Comparison of ENCODE assay signal across 7 cellular contexts in the genomic region with DNA sequence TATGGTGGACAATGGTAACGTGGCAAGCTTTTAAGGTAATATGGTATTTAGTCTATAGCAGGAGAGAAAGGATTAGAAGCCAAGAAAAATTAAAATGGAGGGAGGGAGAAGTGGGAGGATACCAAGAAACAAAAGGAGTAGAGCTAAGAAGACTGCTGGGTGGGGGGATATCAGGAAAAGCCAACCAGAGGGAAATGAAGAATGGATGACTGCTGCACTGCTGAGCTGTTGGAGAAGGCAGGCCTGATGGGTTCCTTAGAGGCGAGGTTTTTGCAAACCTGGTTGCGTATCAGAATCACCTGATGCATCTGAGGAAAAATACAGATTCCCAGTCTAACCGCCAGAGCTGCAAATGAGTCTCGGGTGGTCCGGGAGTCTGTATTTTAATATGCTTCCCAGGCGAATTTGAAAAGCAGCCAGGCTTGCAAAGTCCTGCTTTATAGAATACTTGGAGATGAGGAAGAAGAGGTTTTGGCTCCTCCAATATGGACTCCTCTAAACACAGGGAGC. TPM values are rescaled to one million over a fixed set of nuclear protein-coding genes. Genes with fewer than 3 reads are reported as not detected.
A peak's percentile ranks its signal among the peaks of the same experiment; 100 is the strongest.
DNase-seq lines count a peak whose midpoint lies in the region; ATAC-seq and TF ChIP-seq lines count a peak whose summit lies in the region.

No MANE protein-coding gene starts in this region.

- H3K9me3 Mint-ChIP-seq in H9 (peaks cover 53 to 61% of the 10 kb centered on the region in 2 experiments), T-cell (no peaks in the 10 kb centered on the region)

- H3K79me1 ChIP-seq in H9 (ENCODE audit: insufficient read depth, low read depth, low read length, poor library complexity, severe bottlenecking) = no peaks in the 10 kb centered on the region

- peak overlapping the region; percentile 68 for H3K4me2 ChIP-seq in H9 (ENCODE audit: insufficient read depth, insufficient read length, low read length)

- H3K27me3 ChIP-seq in H9 (ENCODE audit: insufficient read depth, low read length) = no peaks in the 10 kb centered on the region

- no peak for ATAC-seq in T-cell (replicated peaks in 1 of 4)
- no peak for ATAC-seq in GM21526 (IDR thresholded peaks at IDR 0.05; ENCODE audit: low FRiP score, unreplicated experiment)

- CTCF ChIA-PET in T-cell (lab: Charles Lee) = interaction anchor here in 1 of 2 donors (0.6 to 0.7 kb wide), 3 partner anchors 24 to 180 kb away, joined by 3 to 5 read pairs (median 4); no protein-coding TSS in a partner anchor

- no peak overlapping the region for H3K56ac ChIP-seq in H9 (ENCODE audit: insufficient read length, low read depth, low read length)

- no peak overlapping the region for H3K23ac ChIP-seq in H9 (ENCODE audit: insufficient read length, low read depth, low read length)

- TF ChIP-seq CTCF in H9 (conservative IDR thresholded peaks at IDR 0.05) = no peak

- H3T11ph ChIP-seq in H9 (ENCODE audit: low read length) = no peak overlapping the region

- H4K20me1 ChIP-seq in H9 (ENCODE audit: control insufficient read depth, insufficient read depth, insufficient read length) = no peaks in the 10 kb centered on the region

- H3K9me3 ChIP-seq in H9 (ENCODE audit: control insufficient read depth, low read depth, low read length) = peaks cover 17% of the 10 kb centered on the region

- no peak overlapping the region for H3K14ac ChIP-seq in H9 (ENCODE audit: insufficient read depth, low read length)

- H3K23me2 ChIP-seq in H9 (ENCODE audit: insufficient read length, low read depth, low read length, poor library complexity, severe bottlenecking) = peaks cover 12% of the 10 kb centered on the region

- peaks cover 18% of the 10 kb centered on the region for H3K79me2 ChIP-seq in H9 (ENCODE audit: insufficient read depth, low read length)

- no peak overlapping the region for H4K8ac ChIP-seq in H9 (replicated peaks; ENCODE audit: insufficient read length, low read depth, low read length)

- H2BK12ac ChIP-seq in H9 (ENCODE audit: insufficient read length, low read depth, low read length) = no peak overlapping the region

- WGBS in H9 (ENCODE audit: extremely low coverage, insufficient read length, low lambda C conversion rate) = no CpG with 5 or more reads among the region's 7 CpGs

- H3K4me1 ChIP-seq in H9 (ENCODE audit: insufficient read depth, low read length) = no peaks in the 10 kb centered on the region; the same call in 1 of the 2 replicates

- no peak overlapping the region for H4K91ac ChIP-seq in H9 (ENCODE audit: insufficient read length, low read depth, low read length)

- H3K4me1 Mint-ChIP-seq in H9 (peaks cover 42 to 46% of the 10 kb centered on the region in 2 experiments), T-cell (peaks cover 25 to 45% (median 33%) of the 10 kb centered on the region in 3 donors)

- H3K9ac ChIP-seq in H9 (ENCODE audit: extremely low read depth, insufficient read length, low read length) = peak overlapping the region; percentile 66

- H3K4ac ChIP-seq in H9 (ENCODE audit: low read depth, low read length) = no peak overlapping the region

- no peak overlapping the region for H4K5ac ChIP-seq in H9 (ENCODE audit: insufficient read length, low read depth, low read length)

- H2AK5ac ChIP-seq in H9 (ENCODE audit: insufficient read length, low read length) = no peak overlapping the region

- peak overlapping the region; percentile 83 to 94 for H3K4me3 Mint-ChIP-seq in H9
- H3K4me3 Mint-ChIP-seq in T-cell = peak overlapping the region; percentile 80 to 89 (median 82)

- no peak overlapping the region for H3K18ac ChIP-seq in H9 (ENCODE audit: insufficient read length, low read depth, low read length)

- H3K27me3 Mint-ChIP-seq in H9 (ENCODE audit: low read depth) (no peaks in the 10 kb centered on the region), T-cell (peaks cover 0 to 3% of the 10 kb centered on the region in 2 donors)

- H2BK5ac ChIP-seq in H9 (ENCODE audit: insufficient read length, low read length) = no peak overlapping the region

- H2BK120ac ChIP-seq in H9 (ENCODE audit: low read depth, low read length, poor library complexity, severe bottlenecking) = no peak overlapping the region

- peak overlapping the region in 2 of 3 experiments; percentile 8 to 74; a peak in 3 of 7 replicates for H3K27ac Mint-ChIP-seq in H9
- H3K27ac Mint-ChIP-seq in T-cell = peak overlapping the region; percentile 49 to 78

- no peak overlapping the region for H3K27ac ChIP-seq in H9 (ENCODE audit: insufficient read length, low read depth, low read length)
- H3K27ac ChIP-seq in skin epidermis = peak overlapping the region in 8 of 21 experiments; percentile 76 to 94 (median 89)

- DNase-seq in H9 (no peak), T-cell (no peak), globus pallidus (ENCODE audit: low spot score) (peak; percentile 17)
- no peak for DNase-seq in activated CD8-positive, alpha-beta memory T cell treated with anti-CD3 and anti-CD28 coated beads for 24 hours
- no peak for DNase-seq in stimulated activated CD4-positive, alpha-beta T cell treated with anti-CD3 and anti-CD28 coated beads, Interleukin-4, amount 100 ng/mL, for 24 hours

- no peak overlapping the region for H2BK15ac ChIP-seq in H9 (ENCODE audit: low read depth, low read length)

- no peak overlapping the region for H2BK20ac ChIP-seq in H9 (ENCODE audit: low read depth, low read length, poor library complexity, severe bottlenecking)

- H2AFZ ChIP-seq in H9 (ENCODE audit: low read length) = no peak overlapping the region

- H3K36me3 Mint-ChIP-seq in H9 (ENCODE audit: insufficient read depth in 1 of 3, low read depth in 3 of 3) (peaks cover 23 to 36% (median 26%) of the 10 kb centered on the region in 3 experiments), T-cell (peaks cover 9% of the 10 kb centered on the region)

- POLR2A ChIA-PET in T-cell (lab: Charles Lee) = interaction anchor here (0.6 to 0.7 kb wide), 2 partner anchors 18 to 249 kb away, joined by 3 to 4 read pairs; no protein-coding TSS in a partner anchor

- H3K4me3 ChIP-seq in skin epidermis = peak overlapping the region; percentile 57 to 82 (median 71)

RNA-seq across cellular contexts. Expression of gene PGRMC1, which starts 1.5 kb away (rescaled TPM):
- total RNA-seq in H9 (2021) (133 TPM in 2 replicates), T-cell (10 to 100 TPM; 11.7 to 15.8 (median 13.4) TPM)
